1 cellular context compared by ENCODE assay signal in genomic region chr4:122045533-122045932, GRCh38.
TF ChIP-seq lines count a peak whose summit lies in the region.

No MANE protein-coding gene starts in this region.

TF ChIP-seq in HEK293, 187 proteins besides CTCF, POLR2A, EP300 and RAD21 (continued from another document):
- TF ChIP-seq ZNF518A (tag by site-specific recombination; conservative IDR thresholded peaks at IDR 0.05; ENCODE audit: low read depth) (0 out of 2 replicates have a peak, but pooled peaks have one; percentile 41), ZBTB21 (tag by site-specific recombination; IDR thresholded peaks at IDR 0.05) (0 out of 2 replicates have a peak, but pooled peaks have one; percentile 35), SCRT2 (tag by site-specific recombination; IDR thresholded peaks at IDR 0.05) (no peak), ZNF248 (tag by site-specific recombination; IDR thresholded peaks at IDR 0.05) (no peak), ZNF626 (tag by site-specific recombination; IDR thresholded peaks at IDR 0.05) (no peak), ZNF513 (tag by site-specific recombination; IDR thresholded peaks at IDR 0.05) (no peak), GLIS1 (tag by site-specific recombination; IDR thresholded peaks at IDR 0.05) (no peak), ZNF112 (tag by site-specific recombination; IDR thresholded peaks at IDR 0.05) (no peak), ZNF473 (tag by site-specific recombination; IDR thresholded peaks at IDR 0.05) (no peak)
